Comparison of ENCODE assay signal across 17 cellular contexts in the genomic region with DNA sequence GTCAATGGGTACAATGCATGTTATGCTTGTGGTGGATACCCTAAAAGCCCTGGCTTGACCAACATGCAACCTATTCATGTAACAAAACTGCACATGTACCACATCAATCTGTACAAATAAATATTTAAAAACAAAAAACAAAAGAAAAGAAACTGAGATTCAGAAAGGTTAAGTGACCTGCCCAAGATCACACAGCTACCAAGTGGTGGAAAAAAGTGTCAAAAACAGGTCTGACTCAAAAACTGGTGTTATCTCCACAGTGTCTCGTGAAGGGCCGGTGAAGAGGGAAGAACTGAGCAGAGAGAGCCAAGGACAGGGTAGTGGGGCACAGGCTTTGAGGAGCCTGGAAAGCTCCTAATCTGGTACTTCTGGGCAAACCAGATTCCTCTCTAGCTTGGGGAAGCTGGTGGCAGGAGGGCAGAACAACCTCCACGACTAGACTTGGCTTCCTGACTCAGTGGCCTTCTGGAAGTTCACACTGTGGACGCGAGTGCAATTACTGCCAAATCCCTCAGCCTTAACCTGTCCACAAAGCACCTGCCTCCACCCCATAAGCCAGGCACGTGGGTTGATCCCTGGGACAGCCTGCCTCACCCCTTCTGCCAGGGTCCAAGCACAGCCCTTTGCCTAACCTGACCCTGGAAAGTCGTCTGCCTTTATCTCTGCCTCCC. TPM values are rescaled to one million over a fixed set of nuclear protein-coding genes. Genes with fewer than 3 reads are reported as not detected.
DNase-seq lines count a peak whose midpoint lies in the region; ATAC-seq and TF ChIP-seq lines count a peak whose summit lies in the region.
"Had no signal": no experiment of that assay in that cellular context is flagged by ENCODE, and none has a peak within 500 bp of the region (broad histone marks: within the 10 kb centered on the region; RNA-seq: fewer than 3 reads in every experiment).

No MANE protein-coding gene starts in this region.

- no peaks in the 10 kb centered on the region for H3K36me3 ChIP-seq in MM.1S (replicated peaks; ENCODE audit: insufficient read depth, low read length)
- H3K36me3 ChIP-seq in neuronal stem cell (replicated peaks in 1 of 2; ENCODE audit: control insufficient read depth in 2 of 2, insufficient read depth in 2 of 2, low read length in 2 of 2), result peaks cover 7 to 8% of the 10 kb centered on the region in 2 donors
- H3K36me3 ChIP-seq: adrenal gland, neural progenitor cell had no signal

- no peaks in the 10 kb centered on the region for H3K9me2 ChIP-seq in MM.1S (replicated peaks; ENCODE audit: insufficient read depth, low read length)

- no peak overlapping the region for H2BK12ac ChIP-seq in neuronal stem cell (ENCODE audit: low read length)

- WGBS in neuronal stem cell (ENCODE audit: extremely low coverage in 2 of 2, insufficient read length in 2 of 2, insufficient replicate concordance in 1 of 2), 2 donors, result no CpG with 5 or more reads among the region's 7 CpGs

- H3K79me1 ChIP-seq in neuronal stem cell (ENCODE audit: low read depth, low read length), result no peaks in the 10 kb centered on the region

- no peak overlapping the region for H2AK5ac ChIP-seq in neuronal stem cell (ENCODE audit: low read depth, low read length)

- no peak for ATAC-seq in effector memory CD8-positive, alpha-beta T cell (replicated peaks)
- ATAC-seq: GM23338 had no signal

- TF ChIP-seq CTCF in C4-2B (conservative IDR thresholded peaks at IDR 0.05) (no peak), MM.1S (IDR thresholded peaks at IDR 0.05; ENCODE audit: low read length) (no peak), MCF 10A (IDR thresholded peaks at IDR 0.05; ENCODE audit: unreplicated experiment) (no peak)

- intact Hi-C loops in MCF 10A (cut with micrococcal nuclease), result no loop called here

- H3K4me2 ChIP-seq in MM.1S (ENCODE audit: low read depth, low read length), result peak overlapping the region; percentile 31
- no peak overlapping the region for H3K4me2 ChIP-seq in neuronal stem cell (ENCODE audit: insufficient read depth, low read length, poor library complexity, severe bottlenecking)
- H3K4me2 ChIP-seq: GM23338, neural progenitor cell had no signal

- peak overlapping the region; percentile 3; the same call in 1 of the 2 replicates for H3K4me3 ChIP-seq in MM.1S (ENCODE audit: low read length)
- H3K4me3 ChIP-seq in neuronal stem cell (ENCODE audit: low read length in 2 of 2), result no peak overlapping the region
- H3K4me3 ChIP-seq: adrenal gland, GM23338, neural progenitor cell had no signal

- H4K20me1 ChIP-seq in MM.1S (ENCODE audit: insufficient read depth, low read length), result no peaks in the 10 kb centered on the region

- no peak overlapping the region for H3K14ac ChIP-seq in neuronal stem cell (ENCODE audit: low read length)

- H3K27ac Mint-ChIP-seq in effector memory CD8-positive, alpha-beta T cell, result peak overlapping the region; percentile 33 to 47
- no peak overlapping the region for H3K27ac Mint-ChIP-seq in MCF 10A (ENCODE audit: low read depth, unreplicated experiment)
- H3K27ac Mint-ChIP-seq: GM23338, neural progenitor cell had no signal

- H3K36me3 Mint-ChIP-seq in effector memory CD8-positive, alpha-beta T cell (ENCODE audit: insufficient read depth), result peaks cover 4% of the 10 kb centered on the region
- no peaks in the 10 kb centered on the region for H3K36me3 Mint-ChIP-seq in MCF 10A (ENCODE audit: insufficient read depth, unreplicated experiment)

- H4K8ac ChIP-seq in neuronal stem cell (ENCODE audit: low read depth, low read length), result no peak overlapping the region

- CTCF ChIA-PET in MCF 10A (lab: Yijun Ruan, JAX), result interaction anchor here (0.6 to 1.4 kb wide), 5 partner anchors 150 to 443 kb away, joined by 3 to 5 read pairs (median 3); no protein-coding TSS in a partner anchor

- H3K4me1 ChIP-seq in MM.1S (ENCODE audit: low read length) (peaks cover 24% of the 10 kb centered on the region), neuronal stem cell (ENCODE audit: control insufficient read depth in 2 of 2, insufficient read depth in 1 of 2, low read depth in 1 of 2, low read length in 2 of 2) (no peaks in the 10 kb centered on the region)
- H3K4me1 ChIP-seq: neural progenitor cell had no signal

- DNase-seq in MM.1S (peak; percentile 11), neuronal stem cell (ENCODE audit: low spot score) (no peak), MCF 10A (ENCODE audit: unreplicated experiment) (no peak), HPDE6-E6E7 (ENCODE audit: extremely low spot score) (no peak), A172 (ENCODE audit: low spot score) (no peak)
- DNase-seq in effector memory CD8-positive, alpha-beta T cell, result no peak
- DNase-seq: activated CD4-positive, alpha-beta T cell treated with anti-CD3 and anti-CD28 coated beads, Interleukin-2, amount 50 U/mL, for 1 hour; NCI-H1694 treated with DMSO at 0.1 percent for 48 hours; SIG-M5; stimulated activated CD4-positive, alpha-beta T cell treated with anti-CD3 and anti-CD28 coated beads, Interleukin-2, amount 100 ng/mL, for 24 hours had no signal

- peak overlapping the region; percentile 29; the same call in 1 of the 2 replicates for H3K9ac ChIP-seq in MM.1S (ENCODE audit: low read length)
- H3K9ac ChIP-seq in neuronal stem cell (ENCODE audit: low read depth, low read length, poor library complexity), result peak overlapping the region; percentile 5
- H3K9ac ChIP-seq: neural progenitor cell had no signal

- H3K4me1 Mint-ChIP-seq in effector memory CD8-positive, alpha-beta T cell (ENCODE audit: low read depth in 2 of 2), result peaks cover 6 to 8% of the 10 kb centered on the region in 2 donors
- peaks cover 17% of the 10 kb centered on the region for H3K4me1 Mint-ChIP-seq in MCF 10A (ENCODE audit: insufficient read depth, unreplicated experiment)

- H3K27ac ChIP-seq in C4-2B (peak overlapping the region; percentile 35), MM.1S (ENCODE audit: low read length) (peak overlapping the region; percentile 41; the same call in 1 of the 2 replicates), neuronal stem cell (replicated peaks; ENCODE audit: low read length) (no peak overlapping the region)
- H3K27ac ChIP-seq: neural progenitor cell had no signal

- H4K91ac ChIP-seq in neuronal stem cell (ENCODE audit: low read depth, low read length, poor library complexity), result no peak overlapping the region

- POLR2A ChIA-PET in MCF 10A (lab: Yijun Ruan, JAX), result interaction anchor here (1.5 kb wide), 1 partner anchor 14 kb away, joined by 3 read pairs; no protein-coding TSS in a partner anchor

- H2AFZ ChIP-seq in MM.1S (ENCODE audit: low read length), result peak overlapping the region; percentile 52
- no peak overlapping the region for H2AFZ ChIP-seq in neuronal stem cell (ENCODE audit: low read length)
- H2AFZ ChIP-seq: GM23338, neural progenitor cell had no signal

- H2BK120ac ChIP-seq in neuronal stem cell (ENCODE audit: low read depth, low read length), result no peak overlapping the region

- H3K27me3 ChIP-seq in MM.1S (replicated peaks; ENCODE audit: insufficient read depth, low read length) (no peaks in the 10 kb centered on the region), neuronal stem cell (ENCODE audit: control insufficient read depth in 3 of 3, insufficient read depth in 3 of 3, low read depth in 1 of 3, low read length in 3 of 3) (no peaks in the 10 kb centered on the region)
- H3K27me3 ChIP-seq: adrenal gland, neural progenitor cell had no signal

- BruUV-seq in MCF 10A (replicated peaks; lab: Mats Ljungman, UMichigan), result no TSS peak

- H3K4me3 Mint-ChIP-seq in effector memory CD8-positive, alpha-beta T cell, result no peak overlapping the region
- no peak overlapping the region for H3K4me3 Mint-ChIP-seq in MCF 10A (ENCODE audit: unreplicated experiment)
- H3K4me3 Mint-ChIP-seq: central memory CD8-positive, alpha-beta T cell; GM23338; neural progenitor cell had no signal

- no peaks in the 10 kb centered on the region for H3K79me2 ChIP-seq in MM.1S (ENCODE audit: low read length)

- H2BK5ac ChIP-seq in neuronal stem cell (ENCODE audit: low read length), result no peak overlapping the region

- H3K18ac ChIP-seq in neuronal stem cell (ENCODE audit: low read length), result no peak overlapping the region

- H3F3A ChIP-seq in MM.1S (ENCODE audit: insufficient read depth, low read length), result peaks cover 14% of the 10 kb centered on the region

- no peak overlapping the region for H3K4ac ChIP-seq in neuronal stem cell (ENCODE audit: low read length)

- H3K27me3 Mint-ChIP-seq in effector memory CD8-positive, alpha-beta T cell, result no peaks in the 10 kb centered on the region
- no peaks in the 10 kb centered on the region for H3K27me3 Mint-ChIP-seq in MCF 10A (ENCODE audit: insufficient read depth, unreplicated experiment)
- H3K27me3 Mint-ChIP-seq: central memory CD8-positive, alpha-beta T cell had no signal

- H3K9me3 ChIP-seq in MM.1S (replicated peaks; ENCODE audit: insufficient read depth, low read length) (no peaks in the 10 kb centered on the region), neuronal stem cell (replicated peaks in 1 of 2; ENCODE audit: control insufficient read depth in 2 of 2, insufficient read depth in 1 of 2, low read depth in 1 of 2, low read length in 2 of 2) (no peaks in the 10 kb centered on the region)
- H3K9me3 ChIP-seq: adrenal gland had no signal

- H3K9me3 Mint-ChIP-seq in effector memory CD8-positive, alpha-beta T cell, result no peaks in the 10 kb centered on the region
- H3K9me3 Mint-ChIP-seq in MCF 10A (ENCODE audit: unreplicated experiment), result no peaks in the 10 kb centered on the region
- H3K9me3 Mint-ChIP-seq: central memory CD8-positive, alpha-beta T cell; GM23338; neural progenitor cell had no signal

- H2BK15ac ChIP-seq in neuronal stem cell (ENCODE audit: low read length), result no peak overlapping the region

- no peak overlapping the region for H3K23ac ChIP-seq in neuronal stem cell (ENCODE audit: low read depth, low read length, poor library complexity)

RNA-seq across cellular contexts. Expression of gene ZBTB39, which starts 15.6 kb away (rescaled TPM):
- 14.6 TPM for polyA plus RNA-seq in neuronal stem cell (2013, experiment 1 of 2)
- polyA plus RNA-seq in neuronal stem cell (2013, experiment 2 of 2), result 15.1 TPM
- 5.2 and 6.2 TPM in 2 replicates for total RNA-seq in MCF 10A (2022)
- total RNA-seq in A172 (2014; rRNA removed; shearing (Covaris generic)), result 3.7 and 4.7 TPM in 2 replicates

RNA-seq across cellular contexts. Expression of gene TAC3, which starts 25.5 kb away (rescaled TPM):
- 16.3 TPM for polyA plus RNA-seq in neuronal stem cell (2013, experiment 1 of 2)
- 16.4 TPM for polyA plus RNA-seq in neuronal stem cell (2013, experiment 2 of 2)
- total RNA-seq in MCF 10A (2022), result not detected in 2 replicates
- not detected in 2 replicates for total RNA-seq in A172 (2014; rRNA removed; shearing (Covaris generic))

RNA-seq across cellular contexts. Expression of gene RDH16, which starts 33.4 kb away (rescaled TPM):
- polyA plus RNA-seq in neuronal stem cell (2013, experiment 1 of 2), result 0.78 TPM
- 0.76 TPM for polyA plus RNA-seq in neuronal stem cell (2013, experiment 2 of 2)
- 0.10 and 0.16 TPM in 2 replicates for total RNA-seq in MCF 10A (2022)
- not detected in 2 replicates for total RNA-seq in A172 (2014; rRNA removed; shearing (Covaris generic))
- total RNA-seq: G401, LHCN-M2 had no signal

RNA-seq across cellular contexts. Expression of gene SDR9C7, which starts 56.6 kb away (rescaled TPM):
- 0.31 TPM for polyA plus RNA-seq in neuronal stem cell (2013, experiment 1 of 2)
- polyA plus RNA-seq in neuronal stem cell (2013, experiment 2 of 2), result 0.48 TPM
- not detected in 2 replicates for total RNA-seq in MCF 10A (2022)
- 0.12 TPM in 1 of 2 replicates, not detected in the other for total RNA-seq in A172 (2014; rRNA removed; shearing (Covaris generic))
- total RNA-seq: adrenal gland, G401, GM23338, LHCN-M2 had no signal
- polyA plus RNA-seq: adrenal gland, GM23338 had no signal

RNA-seq across cellular contexts. Expression of gene MYO1A, which starts 59.1 kb away (rescaled TPM):
- 0.04 TPM for polyA plus RNA-seq in neuronal stem cell (2013, experiment 1 of 2)
- polyA plus RNA-seq in neuronal stem cell (2013, experiment 2 of 2), result 0.01 TPM
- 0.12 and 0.42 TPM in 2 replicates for total RNA-seq in MCF 10A (2022)
- not detected in 2 replicates for total RNA-seq in A172 (2014; rRNA removed; shearing (Covaris generic))
- total RNA-seq: G401, GM23338 had no signal
- polyA plus RNA-seq: GM23338 had no signal
